Comparison of ENCODE assay signal across 20 cellular contexts in the genomic region with DNA sequence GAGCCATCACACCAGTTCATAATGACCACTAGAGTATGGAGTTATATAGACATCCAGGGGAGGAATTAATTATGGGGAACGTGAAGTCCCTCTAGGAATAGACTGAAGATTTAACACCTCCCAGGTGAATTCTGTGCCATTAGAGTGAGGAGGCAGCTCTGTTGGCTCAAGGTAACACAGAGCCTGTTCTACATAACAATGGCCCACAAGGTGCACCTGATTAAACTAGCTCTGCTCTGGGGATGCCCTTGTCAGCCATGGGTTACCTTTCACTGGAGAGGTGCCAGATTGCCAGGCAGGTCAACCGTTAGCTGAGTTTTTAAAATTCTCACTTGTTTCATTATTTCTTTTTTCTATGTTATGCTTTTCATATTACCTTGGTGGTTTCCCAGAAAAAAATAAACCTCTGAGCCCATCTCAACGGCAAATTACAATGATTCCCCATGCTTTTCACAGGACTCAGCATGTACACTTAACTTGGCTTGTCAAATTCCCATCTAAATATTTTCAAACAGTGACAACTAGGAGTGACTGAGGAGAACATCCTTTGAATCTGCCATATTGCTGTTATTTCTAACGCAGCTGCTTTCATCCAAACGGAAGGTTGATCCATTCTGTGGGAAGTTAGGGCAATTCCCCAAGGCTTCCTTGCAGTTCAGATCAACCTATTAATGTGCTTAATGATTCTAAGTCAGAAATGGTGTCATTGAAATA.
"Had no signal": no experiment of that assay in that cellular context is flagged by ENCODE, and none has a peak within 500 bp of the region (broad histone marks: within the 10 kb centered on the region; RNA-seq: fewer than 3 reads in every experiment).

No MANE protein-coding gene starts in this region.

- H3K36me3 ChIP-seq: esophagus squamous epithelium, gastroesophageal sphincter, left ventricle myocardium inferior, tibial nerve had no signal

- H3K4me1 Mint-ChIP-seq: activated B cell treated with CpG ODN at 0.5 μM for 24 hours; activated CD4-positive, alpha-beta T cell treated with anti-CD3 and anti-CD28 coated beads for 36 hours; activated naive CD8-positive, alpha-beta T cell treated with anti-CD3 and anti-CD28 coated beads, Interleukin-2, amount 10 ng/mL, durations not matched to agents 7 days and 5 days; stimulated activated effector memory CD8-positive, alpha-beta T cell treated with anti-CD3 and anti-CD28 coated beads, Interleukin-12 subunit alpha, Interleukin-12 subunit beta, amount 100 ng/mL, for 72 hours; stimulated activated naive CD8-positive, alpha-beta T cell treated with anti-CD3 and anti-CD28 coated beads, Interleukin-15, amount 100 ng/mL, for 72 hours had no signal

- H3K27me3 ChIP-seq: tibial nerve had no signal

- H3K9me3 ChIP-seq: esophagus squamous epithelium, gastroesophageal sphincter, left ventricle myocardium inferior had no signal

- H3K27ac ChIP-seq: coronary artery, esophagus squamous epithelium, gastroesophageal sphincter, left ventricle myocardium inferior, parathyroid adenoma, tibial nerve had no signal

- H2AFZ ChIP-seq: parathyroid adenoma had no signal

- H3K27ac Mint-ChIP-seq: activated B cell treated with CpG ODN at 0.5 μM for 24 hours; activated CD4-positive, alpha-beta T cell treated with anti-CD3 and anti-CD28 coated beads for 36 hours; activated naive CD4-positive, alpha-beta T cell treated with anti-CD3 and anti-CD28 coated beads for 36 hours; activated naive CD8-positive, alpha-beta T cell treated with anti-CD3 and anti-CD28 coated beads, Interleukin-2, amount 10 ng/mL, durations not matched to agents 7 days and 5 days; activated T-cell treated with anti-CD3 and anti-CD28 coated beads, Interleukin-2, amount 50 U/mL, for 72 hours; natural killer cell treated with Interleukin-12 subunit alpha and Interleukin-12 subunit beta and Interleukin-15 and Interleukin-18, amount 100 ng/mL, for 72 hours; stimulated activated effector memory CD8-positive, alpha-beta T cell treated with anti-CD3 and anti-CD28 coated beads, Interleukin-12 subunit alpha, Interleukin-12 subunit beta, amount 100 ng/mL, for 72 hours; stimulated activated naive CD8-positive, alpha-beta T cell treated with anti-CD3 and anti-CD28 coated beads, Interleukin-15, amount 100 ng/mL, for 72 hours had no signal

- DNase-seq: activated B cell treated with CpG ODN at 0.5 μM for 24 hours; activated CD4-positive, alpha-beta T cell treated with anti-CD3 and anti-CD28 coated beads for 36 hours; activated CD4-positive, alpha-beta T cell treated with anti-CD3 and anti-CD28 coated beads, Interleukin-2, amount 50 U/mL, for 4 hours; activated effector memory CD4-positive, alpha-beta T cell treated with Interleukin-2 at 50 U/mL for 16 hours; activated naive CD4-positive, alpha-beta T cell treated with anti-CD3 and anti-CD28 coated beads for 36 hours; activated naive CD8-positive, alpha-beta T cell treated with anti-CD3 and anti-CD28 coated beads, Interleukin-2, amount 10 ng/mL, durations not matched to agents 7 days and 5 days; activated T-cell treated with anti-CD3 and anti-CD28 coated beads, Interleukin-2, amount 50 U/mL, for 72 hours; amniotic stem cell; esophagus squamous epithelium; left ventricle myocardium inferior; nucleus accumbens; stimulated activated CD4-positive, alpha-beta T cell treated with anti-CD3 and anti-CD28 coated beads, Interleukin-2, amount 100 ng/mL, for 24 hours; stimulated activated naive CD8-positive, alpha-beta T cell treated with anti-CD3 and anti-CD28 coated beads, Interleukin-15, amount 100 ng/mL, for 72 hours; T-helper 1 cell had no signal

- H3K4me1 ChIP-seq: esophagus squamous epithelium, gastroesophageal sphincter, left ventricle myocardium inferior, parathyroid adenoma had no signal

- H3K36me3 Mint-ChIP-seq: activated naive CD8-positive, alpha-beta T cell treated with anti-CD3 and anti-CD28 coated beads, Interleukin-2, amount 10 ng/mL, durations not matched to agents 7 days and 5 days; natural killer cell treated with Interleukin-12 subunit alpha and Interleukin-12 subunit beta and Interleukin-15 and Interleukin-18, amount 100 ng/mL, for 72 hours; stimulated activated effector memory CD8-positive, alpha-beta T cell treated with anti-CD3 and anti-CD28 coated beads, Interleukin-12 subunit alpha, Interleukin-12 subunit beta, amount 100 ng/mL, for 72 hours had no signal

- H3K4me3 Mint-ChIP-seq: activated B cell treated with CpG ODN at 0.5 μM for 24 hours; activated CD4-positive, alpha-beta T cell treated with anti-CD3 and anti-CD28 coated beads for 36 hours; activated naive CD4-positive, alpha-beta T cell treated with anti-CD3 and anti-CD28 coated beads for 36 hours; activated naive CD8-positive, alpha-beta T cell treated with anti-CD3 and anti-CD28 coated beads, Interleukin-2, amount 10 ng/mL, durations not matched to agents 7 days and 5 days; activated T-cell treated with anti-CD3 and anti-CD28 coated beads, Interleukin-2, amount 50 U/mL, for 72 hours; natural killer cell treated with Interleukin-12 subunit alpha and Interleukin-12 subunit beta and Interleukin-15 and Interleukin-18, amount 100 ng/mL, for 72 hours; stimulated activated effector memory CD8-positive, alpha-beta T cell treated with anti-CD3 and anti-CD28 coated beads, Interleukin-12 subunit alpha, Interleukin-12 subunit beta, amount 100 ng/mL, for 72 hours; stimulated activated naive CD8-positive, alpha-beta T cell treated with anti-CD3 and anti-CD28 coated beads, Interleukin-15, amount 100 ng/mL, for 72 hours had no signal

- ATAC-seq: activated CD4-positive, alpha-beta T cell treated with anti-CD3 and anti-CD28 coated beads for 36 hours; activated T-cell treated with anti-CD3 and anti-CD28 coated beads, Interleukin-2, amount 50 U/mL, for 72 hours; gastroesophageal sphincter; natural killer cell treated with Interleukin-12 subunit alpha and Interleukin-12 subunit beta and Interleukin-15 and Interleukin-18, amount 100 ng/mL, for 72 hours; stimulated activated effector memory CD8-positive, alpha-beta T cell treated with anti-CD3 and anti-CD28 coated beads, Interleukin-12 subunit alpha, Interleukin-12 subunit beta, amount 100 ng/mL, for 72 hours; stimulated activated naive CD8-positive, alpha-beta T cell treated with anti-CD3 and anti-CD28 coated beads, Interleukin-15, amount 100 ng/mL, for 72 hours had no signal

- H3K4me3 ChIP-seq: coronary artery, esophagus squamous epithelium, gastroesophageal sphincter, left ventricle myocardium inferior, tibial nerve had no signal

- H3K27me3 Mint-ChIP-seq: activated B cell treated with CpG ODN at 0.5 μM for 24 hours; activated CD4-positive, alpha-beta T cell treated with anti-CD3 and anti-CD28 coated beads for 36 hours; activated naive CD8-positive, alpha-beta T cell treated with anti-CD3 and anti-CD28 coated beads, Interleukin-2, amount 10 ng/mL, durations not matched to agents 7 days and 5 days had no signal

- H3K9ac ChIP-seq: parathyroid adenoma had no signal

- H3K79me2 ChIP-seq: parathyroid adenoma had no signal

- H3K9me3 Mint-ChIP-seq: activated B cell treated with CpG ODN at 0.5 μM for 24 hours; activated naive CD8-positive, alpha-beta T cell treated with anti-CD3 and anti-CD28 coated beads, Interleukin-2, amount 10 ng/mL, durations not matched to agents 7 days and 5 days; natural killer cell treated with Interleukin-12 subunit alpha and Interleukin-12 subunit beta and Interleukin-15 and Interleukin-18, amount 100 ng/mL, for 72 hours; stimulated activated effector memory CD8-positive, alpha-beta T cell treated with anti-CD3 and anti-CD28 coated beads, Interleukin-12 subunit alpha, Interleukin-12 subunit beta, amount 100 ng/mL, for 72 hours had no signal
